ENCODE assay signal across 1 cellular context in genomic region chr10:92689663-92690210, GRCh38.
TF ChIP-seq lines count a peak whose summit lies in the region.

HHEX (plus strand) TSS chr10:92689955; CDS start chr10:92689987, 32 bp downstream.

TF ChIP-seq in K562, 482 proteins besides CTCF, POLR2A, EP300 and RAD21 (continued from another document and continues in another):
- TF ChIP-seq YY1 (IDR thresholded peaks at IDR 0.05; ENCODE audit: borderline replicate concordance in 1 of 3, control insufficient read depth in 1 of 3, extremely low read depth in 1 of 3, insufficient read depth in 3 of 3, insufficient read length in 1 of 3, insufficient replicate concordance in 2 of 3, low read depth in 1 of 3, low read length in 2 of 3) (peak in 2 of 3 experiments; percentile 43 to 61), VEZF1 (CRISPR knock-in tag; IDR thresholded peaks at IDR 0.05) (peak; percentile 74), E2F6 (IDR thresholded peaks at IDR 0.05; ENCODE audit: borderline replicate concordance in 1 of 2, extremely low read depth in 1 of 2, insufficient read depth in 1 of 2, insufficient read length in 1 of 2, low read depth in 1 of 2, low read length in 1 of 2, poor library complexity in 1 of 2, severe bottlenecking in 1 of 2) (peak in 1 of 2 experiments; percentile 60), ZNF197 (CRISPR knock-in tag; IDR thresholded peaks at IDR 0.05; ENCODE audit: low read depth) (peak; percentile 58; the same call in 1 of the 2 replicates), TAF1 (IDR thresholded peaks at IDR 0.05; ENCODE audit: control insufficient read depth, extremely low read depth, insufficient read depth, low read length, severe bottlenecking) (peak; percentile 65), KDM5B (IDR thresholded peaks at IDR 0.05; ENCODE audit: insufficient replicate concordance, low read depth, low read length) (peak; percentile 84), SIN3A (IDR thresholded peaks at IDR 0.05; ENCODE audit: borderline replicate concordance in 2 of 2, control insufficient read depth in 1 of 2, low read depth in 2 of 2, low read length in 2 of 2) (peak in 1 of 2 experiments; percentile 58; a peak in 1 of 4 replicates), GTF2B (IDR thresholded peaks at IDR 0.05; ENCODE audit: extremely low read depth, insufficient read length) (peak; percentile 17), ZNF668 (CRISPR knock-in tag; IDR thresholded peaks at IDR 0.05) (no peak), PHF20 (IDR thresholded peaks at IDR 0.05; ENCODE audit: partially characterized antibody) (peak; percentile 1), CCNT2 (IDR thresholded peaks at IDR 0.05; ENCODE audit: borderline replicate concordance, extremely low read depth, insufficient read length, low read depth, low read length) (peak; percentile 77), POLR2AphosphoS5 (IDR thresholded peaks at IDR 0.05; ENCODE audit: control insufficient read depth, insufficient read depth, low read depth, low read length) (peak; percentile 55), MAX (CRISPR knock-in tag; IDR thresholded peaks at IDR 0.05) (no peak), PTBP1 (IDR thresholded peaks at IDR 0.05; ENCODE audit: low read depth, low read length) (no peak), CTCFL (IDR thresholded peaks at IDR 0.05; ENCODE audit: borderline replicate concordance, insufficient read depth, low read depth, low read length, poor library complexity, severe bottlenecking) (peak; percentile 9), CREM (IDR thresholded peaks at IDR 0.05; ENCODE audit: low read depth) (0 out of 2 replicates have a peak, but pooled peaks have one; percentile 5), CXXC5 (CRISPR knock-in tag; IDR thresholded peaks at IDR 0.05) (peak; percentile 79), ZBTB9 (CRISPR knock-in tag; IDR thresholded peaks at IDR 0.05) (no peak), ILF3 (IDR thresholded peaks at IDR 0.05; ENCODE audit: borderline replicate concordance) (0 out of 2 replicates have a peak, but pooled peaks have one; percentile 45), ZNF696 (CRISPR knock-in tag; conservative IDR thresholded peaks at IDR 0.05) (no peak), TBP (optimal IDR thresholded peaks at IDR 0.05; ENCODE audit: low read depth, low read length) (peak; percentile 90), ESRRA (IDR thresholded peaks at IDR 0.05; ENCODE audit: borderline replicate concordance, low read depth) (no peak), DPF2 (IDR thresholded peaks at IDR 0.05) (no peak), POLR2G (IDR thresholded peaks at IDR 0.05; ENCODE audit: low read depth, low read length) (peak; percentile 93), MLLT1 (IDR thresholded peaks at IDR 0.05) (0 out of 4 replicates have a peak, but pooled peaks of 1 of the 2 experiments have one; percentile 16), SIRT6 (IDR thresholded peaks at IDR 0.05; ENCODE audit: low read depth, low read length) (no peak)
- TF ChIP-seq, protein P1, sequence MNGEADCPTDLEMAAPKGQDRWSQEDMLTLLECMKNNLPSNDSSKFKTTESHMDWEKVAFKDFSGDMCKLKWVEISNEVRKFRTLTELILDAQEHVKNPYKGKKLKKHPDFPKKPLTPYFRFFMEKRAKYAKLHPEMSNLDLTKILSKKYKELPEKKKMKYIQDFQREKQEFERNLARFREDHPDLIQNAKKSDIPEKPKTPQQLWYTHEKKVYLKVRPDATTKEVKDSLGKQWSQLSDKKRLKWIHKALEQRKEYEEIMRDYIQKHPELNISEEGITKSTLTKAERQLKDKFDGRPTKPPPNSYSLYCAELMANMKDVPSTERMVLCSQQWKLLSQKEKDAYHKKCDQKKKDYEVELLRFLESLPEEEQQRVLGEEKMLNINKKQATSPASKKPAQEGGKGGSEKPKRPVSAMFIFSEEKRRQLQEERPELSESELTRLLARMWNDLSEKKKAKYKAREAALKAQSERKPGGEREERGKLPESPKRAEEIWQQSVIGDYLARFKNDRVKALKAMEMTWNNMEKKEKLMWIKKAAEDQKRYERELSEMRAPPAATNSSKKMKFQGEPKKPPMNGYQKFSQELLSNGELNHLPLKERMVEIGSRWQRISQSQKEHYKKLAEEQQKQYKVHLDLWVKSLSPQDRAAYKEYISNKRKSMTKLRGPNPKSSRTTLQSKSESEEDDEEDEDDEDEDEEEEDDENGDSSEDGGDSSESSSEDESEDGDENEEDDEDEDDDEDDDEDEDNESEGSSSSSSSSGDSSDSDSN (IDR thresholded peaks at IDR 0.05; ENCODE audit: borderline replicate concordance in 1 of 2, low read depth in 2 of 2, low read length in 2 of 2), result peak; percentile 66 to 74; a peak in 1 of 4 replicates
- TF ChIP-seq, protein P2, sequence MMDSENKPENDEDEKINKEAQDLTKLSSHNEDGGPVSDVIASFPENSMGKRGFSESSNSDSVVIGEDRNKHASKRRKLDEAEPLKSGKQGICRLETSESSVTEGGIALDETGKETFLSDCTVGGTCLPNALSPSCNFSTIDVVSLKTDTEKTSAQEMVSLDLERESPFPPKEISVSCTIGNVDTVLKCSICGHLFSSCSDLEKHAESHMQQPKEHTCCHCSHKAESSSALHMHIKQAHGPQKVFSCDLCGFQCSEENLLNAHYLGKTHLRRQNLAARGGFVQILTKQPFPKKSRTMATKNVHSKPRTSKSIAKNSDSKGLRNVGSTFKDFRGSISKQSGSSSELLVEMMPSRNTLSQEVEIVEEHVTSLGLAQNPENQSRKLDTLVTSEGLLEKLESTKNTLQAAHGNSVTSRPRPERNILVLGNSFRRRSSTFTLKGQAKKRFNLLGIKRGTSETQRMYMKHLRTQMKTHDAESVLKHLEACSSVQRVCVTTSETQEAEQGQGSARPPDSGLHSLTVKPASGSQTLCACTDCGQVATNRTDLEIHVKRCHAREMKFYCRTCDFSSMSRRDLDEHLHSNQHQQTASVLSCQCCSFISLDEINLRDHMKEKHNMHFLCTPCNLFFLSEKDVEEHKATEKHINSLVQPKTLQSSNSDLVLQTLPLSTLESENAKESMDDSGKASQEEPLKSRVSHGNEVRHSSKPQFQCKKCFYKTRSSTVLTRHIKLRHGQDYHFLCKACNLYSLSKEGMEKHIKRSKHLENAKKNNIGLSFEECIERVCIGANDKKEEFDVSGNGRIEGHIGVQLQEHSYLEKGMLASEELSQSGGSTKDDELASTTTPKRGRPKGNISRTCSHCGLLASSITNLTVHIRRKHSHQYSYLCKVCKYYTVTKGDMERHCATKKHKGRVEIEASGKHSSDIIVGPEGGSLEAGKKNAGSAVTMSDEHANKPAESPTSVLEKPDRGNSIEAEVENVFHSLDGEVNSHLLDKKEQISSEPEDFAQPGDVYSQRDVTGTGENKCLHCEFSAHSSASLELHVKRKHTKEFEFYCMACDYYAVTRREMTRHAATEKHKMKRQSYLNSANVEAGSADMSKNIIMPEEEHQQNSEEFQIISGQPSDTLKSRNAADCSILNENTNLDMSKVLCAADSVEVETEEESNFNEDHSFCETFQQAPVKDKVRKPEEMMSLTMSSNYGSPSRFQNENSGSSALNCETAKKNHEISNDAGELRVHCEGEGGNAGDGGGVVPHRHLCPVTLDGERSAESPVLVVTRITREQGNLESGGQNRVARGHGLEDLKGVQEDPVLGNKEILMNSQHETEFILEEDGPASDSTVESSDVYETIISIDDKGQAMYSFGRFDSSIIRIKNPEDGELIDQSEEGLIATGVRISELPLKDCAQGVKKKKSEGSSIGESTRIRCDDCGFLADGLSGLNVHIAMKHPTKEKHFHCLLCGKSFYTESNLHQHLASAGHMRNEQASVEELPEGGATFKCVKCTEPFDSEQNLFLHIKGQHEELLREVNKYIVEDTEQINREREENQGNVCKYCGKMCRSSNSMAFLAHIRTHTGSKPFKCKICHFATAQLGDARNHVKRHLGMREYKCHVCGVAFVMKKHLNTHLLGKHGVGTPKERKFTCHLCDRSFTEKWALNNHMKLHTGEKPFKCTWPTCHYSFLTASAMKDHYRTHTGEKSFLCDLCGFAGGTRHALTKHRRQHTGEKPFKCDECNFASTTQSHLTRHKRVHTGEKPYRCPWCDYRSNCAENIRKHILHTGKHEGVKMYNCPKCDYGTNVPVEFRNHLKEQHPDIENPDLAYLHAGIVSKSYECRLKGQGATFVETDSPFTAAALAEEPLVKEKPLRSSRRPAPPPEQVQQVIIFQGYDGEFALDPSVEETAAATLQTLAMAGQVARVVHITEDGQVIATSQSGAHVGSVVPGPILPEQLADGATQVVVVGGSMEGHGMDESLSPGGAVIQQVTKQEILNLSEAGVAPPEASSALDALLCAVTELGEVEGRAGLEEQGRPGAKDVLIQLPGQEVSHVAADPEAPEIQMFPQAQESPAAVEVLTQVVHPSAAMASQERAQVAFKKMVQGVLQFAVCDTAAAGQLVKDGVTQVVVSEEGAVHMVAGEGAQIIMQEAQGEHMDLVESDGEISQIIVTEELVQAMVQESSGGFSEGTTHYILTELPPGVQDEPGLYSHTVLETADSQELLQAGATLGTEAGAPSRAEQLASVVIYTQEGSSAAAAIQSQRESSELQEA (IDR thresholded peaks at IDR 0.05; ENCODE audit: low read depth), result no peak
- TF ChIP-seq, protein P3, sequence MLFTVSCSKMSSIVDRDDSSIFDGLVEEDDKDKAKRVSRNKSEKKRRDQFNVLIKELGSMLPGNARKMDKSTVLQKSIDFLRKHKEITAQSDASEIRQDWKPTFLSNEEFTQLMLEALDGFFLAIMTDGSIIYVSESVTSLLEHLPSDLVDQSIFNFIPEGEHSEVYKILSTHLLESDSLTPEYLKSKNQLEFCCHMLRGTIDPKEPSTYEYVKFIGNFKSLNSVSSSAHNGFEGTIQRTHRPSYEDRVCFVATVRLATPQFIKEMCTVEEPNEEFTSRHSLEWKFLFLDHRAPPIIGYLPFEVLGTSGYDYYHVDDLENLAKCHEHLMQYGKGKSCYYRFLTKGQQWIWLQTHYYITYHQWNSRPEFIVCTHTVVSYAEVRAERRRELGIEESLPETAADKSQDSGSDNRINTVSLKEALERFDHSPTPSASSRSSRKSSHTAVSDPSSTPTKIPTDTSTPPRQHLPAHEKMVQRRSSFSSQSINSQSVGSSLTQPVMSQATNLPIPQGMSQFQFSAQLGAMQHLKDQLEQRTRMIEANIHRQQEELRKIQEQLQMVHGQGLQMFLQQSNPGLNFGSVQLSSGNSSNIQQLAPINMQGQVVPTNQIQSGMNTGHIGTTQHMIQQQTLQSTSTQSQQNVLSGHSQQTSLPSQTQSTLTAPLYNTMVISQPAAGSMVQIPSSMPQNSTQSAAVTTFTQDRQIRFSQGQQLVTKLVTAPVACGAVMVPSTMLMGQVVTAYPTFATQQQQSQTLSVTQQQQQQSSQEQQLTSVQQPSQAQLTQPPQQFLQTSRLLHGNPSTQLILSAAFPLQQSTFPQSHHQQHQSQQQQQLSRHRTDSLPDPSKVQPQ (CRISPR knock-in tag; IDR thresholded peaks at IDR 0.05; ENCODE audit: borderline replicate concordance), result no peak
